ENCODE assay signal across 1 cellular context in genomic region chr7:2510909-2511768, GRCh38.
TF ChIP-seq lines count a peak whose summit lies in the region.

No MANE protein-coding gene starts in this region.

TF ChIP-seq in K562, 482 proteins besides CTCF, POLR2A, EP300 and RAD21 (continued from another document):
- TF ChIP-seq CHD7 (IDR thresholded peaks at IDR 0.05; ENCODE audit: low read depth, low read length) = peak; percentile 55
- TF ChIP-seq RBM14 (IDR thresholded peaks at IDR 0.05; ENCODE audit: borderline replicate concordance, insufficient read depth, low read depth, low read length) = no peak
- 0 out of 2 replicates have a peak, but pooled peaks have one; percentile 9 for TF ChIP-seq STAG1 (CRISPR knock-in tag; IDR thresholded peaks at IDR 0.05; ENCODE audit: borderline replicate concordance)
- TF ChIP-seq ZNF444 (CRISPR knock-in tag; IDR thresholded peaks at IDR 0.05) = no peak
- TF ChIP-seq, protein P1, sequence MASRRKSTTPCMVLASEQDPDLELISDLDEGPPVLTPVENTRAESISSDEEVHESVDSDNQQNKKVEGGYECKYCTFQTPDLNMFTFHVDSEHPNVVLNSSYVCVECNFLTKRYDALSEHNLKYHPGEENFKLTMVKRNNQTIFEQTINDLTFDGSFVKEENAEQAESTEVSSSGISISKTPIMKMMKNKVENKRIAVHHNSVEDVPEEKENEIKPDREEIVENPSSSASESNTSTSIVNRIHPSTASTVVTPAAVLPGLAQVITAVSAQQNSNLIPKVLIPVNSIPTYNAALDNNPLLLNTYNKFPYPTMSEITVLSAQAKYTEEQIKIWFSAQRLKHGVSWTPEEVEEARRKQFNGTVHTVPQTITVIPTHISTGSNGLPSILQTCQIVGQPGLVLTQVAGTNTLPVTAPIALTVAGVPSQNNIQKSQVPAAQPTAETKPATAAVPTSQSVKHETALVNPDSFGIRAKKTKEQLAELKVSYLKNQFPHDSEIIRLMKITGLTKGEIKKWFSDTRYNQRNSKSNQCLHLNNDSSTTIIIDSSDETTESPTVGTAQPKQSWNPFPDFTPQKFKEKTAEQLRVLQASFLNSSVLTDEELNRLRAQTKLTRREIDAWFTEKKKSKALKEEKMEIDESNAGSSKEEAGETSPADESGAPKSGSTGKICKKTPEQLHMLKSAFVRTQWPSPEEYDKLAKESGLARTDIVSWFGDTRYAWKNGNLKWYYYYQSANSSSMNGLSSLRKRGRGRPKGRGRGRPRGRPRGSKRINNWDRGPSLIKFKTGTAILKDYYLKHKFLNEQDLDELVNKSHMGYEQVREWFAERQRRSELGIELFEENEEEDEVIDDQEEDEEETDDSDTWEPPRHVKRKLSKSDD (conservative IDR thresholded peaks at IDR 0.05; ENCODE audit: low read length) = no peak
- TF ChIP-seq PHF8 (IDR thresholded peaks at IDR 0.05; ENCODE audit: borderline replicate concordance, low read length) = peak; percentile 15; the same call in 1 of the 2 replicates
- TF ChIP-seq SUPT5H (IDR thresholded peaks at IDR 0.05) = no peak
- TF ChIP-seq ZNF354B (CRISPR knock-in tag; IDR thresholded peaks at IDR 0.05) = no peak
- TF ChIP-seq ZFX (CRISPR knock-in tag; IDR thresholded peaks at IDR 0.05) = peak; percentile 37; the same call in 1 of the 2 replicates
